18 cellular contexts compared by ENCODE assay signal in genomic region chr1:7642418-7642704, GRCh38.
DNase-seq lines count a peak whose midpoint lies in the region; ATAC-seq and TF ChIP-seq lines count a peak whose summit lies in the region.
"Had no signal": no experiment of that assay in that cellular context is flagged by ENCODE, and none has a peak within 500 bp of the region (broad histone marks: within the 10 kb centered on the region; RNA-seq: fewer than 3 reads in every experiment).

No MANE protein-coding gene starts in this region.

- H3K9me3 Mint-ChIP-seq in WTC11 (peaks cover 6% of the 10 kb centered on the region; the same call in 1 of the 2 replicates), neural crest cell (no peaks in the 10 kb centered on the region)
- H3K9me3 Mint-ChIP-seq: CD4-positive, alpha-beta T cell; CD8-positive, alpha-beta memory T cell; HFFc6 had no signal

- H3K4me3 ChIP-seq in heart right ventricle, result no peak overlapping the region
- H3K4me3 ChIP-seq in spleen, result no peak overlapping the region
- H3K4me3 ChIP-seq in uterus, result no peak overlapping the region
- H3K4me3 ChIP-seq: HAP-1 had no signal

- H3K27me3 ChIP-seq in heart right ventricle (peaks cover 0 to under 1% (median 0%) of the 10 kb centered on the region in 7 donors), spleen (replicated peaks in 1 of 7) (peaks cover 0 to 8% (median 0%) of the 10 kb centered on the region in 7 donors), uterus (no peaks in the 10 kb centered on the region)

- CTCF ChIA-PET in WTC11 (lab: Charles Lee), result interaction anchor here (0.6 to 2.4 kb wide), 9 partner anchors 10 to 434 kb away, joined by 3 to 11 read pairs (median 4); no protein-coding TSS in a partner anchor

- TF ChIP-seq CTCF in heart right ventricle (IDR thresholded peaks at IDR 0.05) (no peak), WTC11 (IDR thresholded peaks at IDR 0.05) (no peak), neural crest cell (conservative IDR thresholded peaks at IDR 0.05) (no peak), spleen (IDR thresholded peaks at IDR 0.05 in 8 of 11, conservative IDR thresholded peaks at IDR 0.05 in 3 of 11) (no peak), uterus (IDR thresholded peaks at IDR 0.05) (no peak)

- H3K27ac Mint-ChIP-seq in WTC11, result no peak overlapping the region
- H3K27ac Mint-ChIP-seq in neural crest cell (ENCODE audit: unreplicated experiment), result peak overlapping the region; percentile 35
- H3K27ac Mint-ChIP-seq: CD14-positive monocyte; CD4-positive, alpha-beta T cell; CD8-positive, alpha-beta memory T cell; HFFc6 had no signal

- no peaks in the 10 kb centered on the region for H3K36me3 Mint-ChIP-seq in WTC11
- H3K36me3 Mint-ChIP-seq in neural crest cell (ENCODE audit: low read depth), result no peaks in the 10 kb centered on the region
- H3K36me3 Mint-ChIP-seq: CD14-positive monocyte; CD8-positive, alpha-beta memory T cell had no signal

- peaks cover 0 to 6% (median 0%) of the 10 kb centered on the region in 11 donors for H3K9me3 ChIP-seq in heart right ventricle
- H3K9me3 ChIP-seq in spleen, result peaks cover 0 to 4% (median 0%) of the 10 kb centered on the region in 8 donors
- no peaks in the 10 kb centered on the region for H3K9me3 ChIP-seq in uterus
- H3K9me3 ChIP-seq: HAP-1 had no signal

- DNase-seq in Right ventricle myocardium inferior (ENCODE audit: missing footprints) (peak; percentile 46), heart right ventricle (no peak), WTC11 (ENCODE audit: low spot score) (no peak), neural crest cell (ENCODE audit: low read depth, low spot score) (no peak), spleen (peak; percentile 63), NCI-H748 (lab: John Stamatoyannopoulos, UW; ENCODE audit: unreplicated experiment) (no peak), uterus (no peak)
- DNase-seq: AML-193; CD4-positive, alpha-beta T cell; CD8-positive, alpha-beta memory T cell; DMS 273 treated with DMSO at 0.1 percent for 48 hours; GF-D8; GOT3; HFFc6 had no signal

- H3K27me3 Mint-ChIP-seq in WTC11 (ENCODE audit: low read depth), result no peaks in the 10 kb centered on the region
- no peaks in the 10 kb centered on the region for H3K27me3 Mint-ChIP-seq in neural crest cell (ENCODE audit: low read depth)
- H3K27me3 Mint-ChIP-seq: CD4-positive, alpha-beta T cell had no signal

- intact Hi-C loops in Right ventricle myocardium inferior (cut with DNase I), result loop anchor here (10.0 kb wide), 1 partner anchor 268 kb away; no protein-coding TSS in a partner anchor
- intact Hi-C loops in heart right ventricle (cut with DNase I), result loop anchor here in 7 of 10 donors (10.0 kb wide), 6 partner anchors 188 to 918 kb away; no protein-coding TSS in a partner anchor
- intact Hi-C loops in spleen (cut with DNase I; ENCODE audit: low total_unique reads), result loop anchor here (10.0 kb wide), 2 partner anchors 598 to 928 kb away; no protein-coding TSS in a partner anchor
- intact Hi-C loops in uterus (cut with DNase I; ENCODE audit: low total_unique reads), result no loop called here

- no peak overlapping the region for H3K27ac ChIP-seq in heart right ventricle
- no peak overlapping the region for H3K27ac ChIP-seq in spleen
- H3K27ac ChIP-seq in uterus, result no peak overlapping the region
- H3K27ac ChIP-seq: 22Rv1 had no signal

- POLR2A ChIA-PET in WTC11 (lab: Charles Lee), result interaction anchor here (0.5 kb wide), 1 partner anchor 1152 kb away, joined by 3 read pairs; no protein-coding TSS in a partner anchor

- H3K36me3 ChIP-seq in heart right ventricle (no peaks in the 10 kb centered on the region), spleen (no peaks in the 10 kb centered on the region), uterus (no peaks in the 10 kb centered on the region)
- H3K36me3 ChIP-seq: HAP-1 had no signal

- H3K4me1 Mint-ChIP-seq in WTC11 (peaks cover 18% of the 10 kb centered on the region), neural crest cell (peaks cover 13% of the 10 kb centered on the region)
- H3K4me1 Mint-ChIP-seq: CD14-positive monocyte had no signal

- H3K4me1 ChIP-seq in heart right ventricle (peaks cover 2 to 24% (median 13%) of the 10 kb centered on the region in 9 donors), spleen (peaks cover 0 to 19% (median 6%) of the 10 kb centered on the region in 6 donors), uterus (no peaks in the 10 kb centered on the region)
- H3K4me1 ChIP-seq: HAP-1 had no signal

- H3K4me3 Mint-ChIP-seq in WTC11 (no peak overlapping the region), neural crest cell (no peak overlapping the region)
- H3K4me3 Mint-ChIP-seq: CD14-positive monocyte; CD4-positive, alpha-beta T cell; CD8-positive, alpha-beta memory T cell; HFFc6 had no signal

- WGBS in heart right ventricle, 2 donors, result 91 to 95% methylated on average over 8 to 9 of the region's 9 CpGs
- 87 to 91% (median 90%) methylated on average over 6 to 9 of the region's 9 CpGs; no CpG with 5 or more reads in 1 of the 5 donors for WGBS in spleen, 5 donors

- TF ChIP-seq POLR2A in spleen (IDR thresholded peaks at IDR 0.05) (no peak), uterus (IDR thresholded peaks at IDR 0.05) (no peak)

- ATAC-seq in Right ventricle myocardium inferior, result no peak
- no peak for ATAC-seq in heart right ventricle
- no peak for ATAC-seq in WTC11
- ATAC-seq in GM19324 (IDR thresholded peaks at IDR 0.05; ENCODE audit: low FRiP score, unreplicated experiment), result no peak

TF ChIP-seq in WTC11, 78 proteins besides CTCF, POLR2A, EP300 and RAD21:
- TF ChIP-seq NFE2L1 (CRISPR knock-in tag; IDR thresholded peaks at IDR 0.05), result no peak
- no peak for TF ChIP-seq ZNF423 (CRISPR knock-in tag; IDR thresholded peaks at IDR 0.05)
- 0 out of 2 replicates have a peak, but pooled peaks have one; percentile 23 for TF ChIP-seq FOXP1 (CRISPR knock-in tag; IDR thresholded peaks at IDR 0.05; ENCODE audit: borderline replicate concordance)
- TF ChIP-seq E2F1 (CRISPR knock-in tag; IDR thresholded peaks at IDR 0.05), result no peak
- no peak for TF ChIP-seq MLX (CRISPR knock-in tag; IDR thresholded peaks at IDR 0.05)
- no peak for TF ChIP-seq SMAD3 (CRISPR knock-in tag; IDR thresholded peaks at IDR 0.05; ENCODE audit: borderline replicate concordance)

Comparison
In these comparisons a context has a peak if more than half of its experiments do, and no peak if none do; other contexts are left out.
1. DNase-seq: peak in Right ventricle myocardium inferior (single experiment) and spleen (single experiment); none in heart right ventricle (0 of 2), WTC11 (single experiment), neural crest cell (single experiment), NCI-H748 (single experiment) and uterus (0 of 2).